Comparison of ENCODE assay signal across 12 cellular contexts in the genomic region with DNA sequence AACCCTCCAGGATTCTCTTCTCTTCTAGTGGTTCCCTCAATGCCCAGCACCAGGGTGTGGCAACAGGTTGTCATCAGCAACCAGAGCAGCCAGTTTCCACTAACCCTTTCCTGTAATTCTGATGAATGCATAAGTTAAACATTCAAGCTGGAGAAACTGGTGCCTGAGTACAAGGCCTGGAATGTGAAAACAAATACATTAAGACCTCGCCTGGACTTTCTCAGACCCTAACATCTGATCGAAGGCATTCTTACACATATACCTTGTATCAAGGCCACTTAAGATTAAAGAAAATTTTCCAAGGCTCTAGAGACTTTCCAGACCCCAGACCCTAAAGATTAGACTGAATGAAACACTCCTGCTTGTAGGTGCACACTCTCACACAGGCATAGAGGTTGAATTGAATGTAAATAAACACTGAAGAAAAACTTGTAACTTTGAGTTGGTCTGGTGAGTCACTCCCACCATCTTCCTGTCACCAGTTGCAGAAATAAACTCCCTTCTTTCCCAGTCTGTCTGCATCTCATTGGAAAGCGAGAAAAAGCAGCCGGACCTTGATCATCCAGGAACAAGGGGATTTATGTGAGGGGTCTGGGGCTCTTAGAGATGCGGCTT. TPM values are rescaled to one million over a fixed set of nuclear protein-coding genes. Genes with fewer than 3 reads are reported as not detected.
DNase-seq lines count a peak whose midpoint lies in the region; ATAC-seq, FAIRE-seq and TF ChIP-seq lines count a peak whose summit lies in the region.
"Had no signal": no experiment of that assay in that cellular context is flagged by ENCODE, and none has a peak within 500 bp of the region (broad histone marks: within the 10 kb centered on the region; RNA-seq: fewer than 3 reads in every experiment).

No MANE protein-coding gene starts in this region.

- H3K27me3 Mint-ChIP-seq in type B pancreatic cell = no peaks in the 10 kb centered on the region

- peak; percentile 53 for DNase-seq in DMS53 (lab: John Stamatoyannopoulos, UW)
- DNase-seq in DMS53 treated with DMSO at 0.1 percent for 48 hours (lab: John Stamatoyannopoulos, UW; ENCODE audit: unreplicated experiment) = no peak
- peak; percentile 73 for DNase-seq in hepatic stellate cell (ENCODE audit: low spot score)
- no peak for DNase-seq in type B pancreatic cell (ENCODE audit: extremely low spot score, unreplicated experiment)
- no peak for DNase-seq in NCI-H2227 (lab: John Stamatoyannopoulos, UW; ENCODE audit: unreplicated experiment)
- no peak for DNase-seq in GM12891 (ENCODE audit: insufficient read length, low spot score)
- DNase-seq: activated T-cell treated with anti-CD3 and anti-CD28 coated beads, Interleukin-2, amount 50 U/mL, for 1 hour; effector memory CD8-positive, alpha-beta T cell; naive thymus-derived CD4-positive, alpha-beta T cell had no signal

- no peaks in the 10 kb centered on the region for H3K9me3 Mint-ChIP-seq in type B pancreatic cell
- H3K9me3 Mint-ChIP-seq: effector memory CD8-positive, alpha-beta T cell; naive thymus-derived CD4-positive, alpha-beta T cell had no signal

- no peak for ATAC-seq in HG03280 (IDR thresholded peaks at IDR 0.05; ENCODE audit: unreplicated experiment)
- ATAC-seq: effector memory CD8-positive, alpha-beta T cell; naive thymus-derived CD4-positive, alpha-beta T cell had no signal

- no peak for TF ChIP-seq CTCF in WI38 (IDR thresholded peaks at IDR 0.05; ENCODE audit: low read depth, low read length)
- TF ChIP-seq CTCF in type B pancreatic cell (conservative IDR thresholded peaks at IDR 0.05) = no peak

- no peak for FAIRE-seq in GM12891 (lab: Jason Lieb, UNC)
- FAIRE-seq: A204.1 had no signal

- H3K4me3 Mint-ChIP-seq in type B pancreatic cell = peak overlapping the region; percentile 63
- H3K4me3 Mint-ChIP-seq: effector memory CD8-positive, alpha-beta T cell; naive thymus-derived CD4-positive, alpha-beta T cell had no signal

- H3K4me3 ChIP-seq in WI38 (ENCODE audit: low read depth, low read length) = peak overlapping the region; percentile 60

- peaks cover 26% of the 10 kb centered on the region for H3K4me1 Mint-ChIP-seq in type B pancreatic cell (ENCODE audit: unreplicated experiment)

- peak overlapping the region; percentile 99 for H3K27ac Mint-ChIP-seq in type B pancreatic cell
- H3K27ac Mint-ChIP-seq: effector memory CD8-positive, alpha-beta T cell; naive thymus-derived CD4-positive, alpha-beta T cell had no signal

- H3K36me3 Mint-ChIP-seq in type B pancreatic cell = peaks cover 14% of the 10 kb centered on the region

- no peak for TF ChIP-seq POLR2A in GM12891 (IDR thresholded peaks at IDR 0.05; ENCODE audit: low read depth, low read length)

TF ChIP-seq in GM12891, 5 proteins besides CTCF, POLR2A, EP300 and RAD21:
- TF ChIP-seq POLR2AphosphoS5 (IDR thresholded peaks at IDR 0.05; ENCODE audit: low read depth, low read length) (no peak), TAF1 (IDR thresholded peaks at IDR 0.05; ENCODE audit: low read depth, low read length) (no peak), POU2F2 (IDR thresholded peaks at IDR 0.05; ENCODE audit: low read depth, low read length) (no peak), SPI1 (IDR thresholded peaks at IDR 0.05; ENCODE audit: low read depth, low read length) (no peak), PAX5 (IDR thresholded peaks at IDR 0.05; ENCODE audit: insufficient read depth, low read length, severe bottlenecking) (no peak)
TF ChIP-seq in GM12891: peak in this region for 0.

RNA-seq across cellular contexts. Expression of a gene that starts 9.0 kb away (rescaled TPM):
- 56.6 and 66.4 TPM in 2 replicates for total RNA-seq in type B pancreatic cell (ENCODE audit: low replicate concordance)
- polyA plus RNA-seq in GM12891 (2012; ENCODE audit: low read depth, missing spikeins) = 0.10 TPM

RNA-seq across cellular contexts. Expression of a gene that starts 42.8 kb away (rescaled TPM):
- total RNA-seq in type B pancreatic cell (ENCODE audit: low replicate concordance) = 1.2 TPM in 1 of 2 replicates, not detected in the other
- not detected for polyA plus RNA-seq in GM12891 (2012; ENCODE audit: low read depth, missing spikeins)
- total RNA-seq: naive thymus-derived CD4-positive, alpha-beta T cell had no signal
- polyA plus RNA-seq: naive thymus-derived CD4-positive, alpha-beta T cell had no signal

Comparison
In these comparisons a context has a peak if more than half of its experiments do, and no peak if none do; other contexts are left out.
1. DNase-seq: peak in DMS53 (single experiment) and hepatic stellate cell (single experiment); none in DMS53 treated with DMSO at 0.1 percent for 48 hours (single experiment), type B pancreatic cell (single experiment), NCI-H2227 (single experiment) and GM12891 (single experiment).